1 cellular context compared by ENCODE assay signal in the genomic region with DNA sequence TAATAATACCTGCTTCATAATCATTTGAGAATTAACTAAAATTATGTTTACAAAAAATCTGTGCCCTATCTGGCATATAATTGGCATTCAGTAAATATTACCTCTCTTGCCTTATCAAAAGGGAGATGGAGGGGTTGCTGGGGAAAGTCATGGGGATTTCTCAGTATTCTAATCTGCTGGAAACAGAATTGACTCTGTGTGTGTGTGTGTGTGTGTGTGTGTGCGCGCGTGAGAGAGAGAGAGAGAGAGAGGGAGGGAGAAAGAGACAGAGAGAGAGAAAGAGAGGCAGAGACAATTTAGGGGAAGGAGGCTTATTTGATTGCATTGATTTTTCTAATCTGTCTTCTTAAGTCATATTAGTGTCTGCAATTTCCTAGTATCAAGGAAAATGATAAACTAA.
TF ChIP-seq lines count a peak whose summit lies in the region.

No MANE protein-coding gene starts in this region.

TF ChIP-seq in K562, 482 proteins besides CTCF, POLR2A, EP300 and RAD21 (continued from another document):
- no peak for TF ChIP-seq DIDO1 (tag; IDR thresholded peaks at IDR 0.05; ENCODE audit: low read depth)
- TF ChIP-seq NCOR1 (IDR thresholded peaks at IDR 0.05) = peak; percentile 84
- TF ChIP-seq, protein P1, sequence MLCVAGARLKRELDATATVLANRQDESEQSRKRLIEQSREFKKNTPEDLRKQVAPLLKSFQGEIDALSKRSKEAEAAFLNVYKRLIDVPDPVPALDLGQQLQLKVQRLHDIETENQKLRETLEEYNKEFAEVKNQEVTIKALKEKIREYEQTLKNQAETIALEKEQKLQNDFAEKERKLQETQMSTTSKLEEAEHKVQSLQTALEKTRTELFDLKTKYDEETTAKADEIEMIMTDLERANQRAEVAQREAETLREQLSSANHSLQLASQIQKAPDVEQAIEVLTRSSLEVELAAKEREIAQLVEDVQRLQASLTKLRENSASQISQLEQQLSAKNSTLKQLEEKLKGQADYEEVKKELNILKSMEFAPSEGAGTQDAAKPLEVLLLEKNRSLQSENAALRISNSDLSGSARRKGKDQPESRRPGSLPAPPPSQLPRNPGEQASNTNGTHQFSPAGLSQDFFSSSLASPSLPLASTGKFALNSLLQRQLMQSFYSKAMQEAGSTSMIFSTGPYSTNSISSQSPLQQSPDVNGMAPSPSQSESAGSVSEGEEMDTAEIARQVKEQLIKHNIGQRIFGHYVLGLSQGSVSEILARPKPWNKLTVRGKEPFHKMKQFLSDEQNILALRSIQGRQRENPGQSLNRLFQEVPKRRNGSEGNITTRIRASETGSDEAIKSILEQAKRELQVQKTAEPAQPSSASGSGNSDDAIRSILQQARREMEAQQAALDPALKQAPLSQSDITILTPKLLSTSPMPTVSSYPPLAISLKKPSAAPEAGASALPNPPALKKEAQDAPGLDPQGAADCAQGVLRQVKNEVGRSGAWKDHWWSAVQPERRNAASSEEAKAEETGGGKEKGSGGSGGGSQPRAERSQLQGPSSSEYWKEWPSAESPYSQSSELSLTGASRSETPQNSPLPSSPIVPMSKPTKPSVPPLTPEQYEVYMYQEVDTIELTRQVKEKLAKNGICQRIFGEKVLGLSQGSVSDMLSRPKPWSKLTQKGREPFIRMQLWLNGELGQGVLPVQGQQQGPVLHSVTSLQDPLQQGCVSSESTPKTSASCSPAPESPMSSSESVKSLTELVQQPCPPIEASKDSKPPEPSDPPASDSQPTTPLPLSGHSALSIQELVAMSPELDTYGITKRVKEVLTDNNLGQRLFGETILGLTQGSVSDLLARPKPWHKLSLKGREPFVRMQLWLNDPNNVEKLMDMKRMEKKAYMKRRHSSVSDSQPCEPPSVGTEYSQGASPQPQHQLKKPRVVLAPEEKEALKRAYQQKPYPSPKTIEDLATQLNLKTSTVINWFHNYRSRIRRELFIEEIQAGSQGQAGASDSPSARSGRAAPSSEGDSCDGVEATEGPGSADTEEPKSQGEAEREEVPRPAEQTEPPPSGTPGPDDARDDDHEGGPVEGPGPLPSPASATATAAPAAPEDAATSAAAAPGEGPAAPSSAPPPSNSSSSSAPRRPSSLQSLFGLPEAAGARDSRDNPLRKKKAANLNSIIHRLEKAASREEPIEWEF (CRISPR knock-in tag; IDR thresholded peaks at IDR 0.05) = no peak
- TF ChIP-seq DPF2 (IDR thresholded peaks at IDR 0.05) = peak; percentile 89
- peak; percentile 89 for TF ChIP-seq ELF4 (CRISPR knock-in tag; IDR thresholded peaks at IDR 0.05)
- TF ChIP-seq, protein P2, sequence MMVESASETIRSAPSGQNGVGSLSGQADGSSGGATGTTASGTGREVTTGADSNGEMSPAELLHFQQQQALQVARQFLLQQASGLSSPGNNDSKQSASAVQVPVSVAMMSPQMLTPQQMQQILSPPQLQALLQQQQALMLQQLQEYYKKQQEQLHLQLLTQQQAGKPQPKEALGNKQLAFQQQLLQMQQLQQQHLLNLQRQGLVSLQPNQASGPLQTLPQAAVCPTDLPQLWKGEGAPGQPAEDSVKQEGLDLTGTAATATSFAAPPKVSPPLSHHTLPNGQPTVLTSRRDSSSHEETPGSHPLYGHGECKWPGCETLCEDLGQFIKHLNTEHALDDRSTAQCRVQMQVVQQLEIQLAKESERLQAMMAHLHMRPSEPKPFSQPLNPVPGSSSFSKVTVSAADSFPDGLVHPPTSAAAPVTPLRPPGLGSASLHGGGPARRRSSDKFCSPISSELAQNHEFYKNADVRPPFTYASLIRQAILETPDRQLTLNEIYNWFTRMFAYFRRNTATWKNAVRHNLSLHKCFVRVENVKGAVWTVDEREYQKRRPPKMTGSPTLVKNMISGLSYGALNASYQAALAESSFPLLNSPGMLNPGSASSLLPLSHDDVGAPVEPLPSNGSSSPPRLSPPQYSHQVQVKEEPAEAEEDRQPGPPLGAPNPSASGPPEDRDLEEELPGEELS (CRISPR knock-in tag; IDR thresholded peaks at IDR 0.05; ENCODE audit: borderline replicate concordance) = no peak
- TF ChIP-seq, protein P3, sequence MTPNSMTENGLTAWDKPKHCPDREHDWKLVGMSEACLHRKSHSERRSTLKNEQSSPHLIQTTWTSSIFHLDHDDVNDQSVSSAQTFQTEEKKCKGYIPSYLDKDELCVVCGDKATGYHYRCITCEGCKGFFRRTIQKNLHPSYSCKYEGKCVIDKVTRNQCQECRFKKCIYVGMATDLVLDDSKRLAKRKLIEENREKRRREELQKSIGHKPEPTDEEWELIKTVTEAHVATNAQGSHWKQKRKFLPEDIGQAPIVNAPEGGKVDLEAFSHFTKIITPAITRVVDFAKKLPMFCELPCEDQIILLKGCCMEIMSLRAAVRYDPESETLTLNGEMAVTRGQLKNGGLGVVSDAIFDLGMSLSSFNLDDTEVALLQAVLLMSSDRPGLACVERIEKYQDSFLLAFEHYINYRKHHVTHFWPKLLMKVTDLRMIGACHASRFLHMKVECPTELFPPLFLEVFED (CRISPR knock-in tag; conservative IDR thresholded peaks at IDR 0.05) = peak; percentile 73; the same call in 1 of the 2 replicates
- TF ChIP-seq TFAM (CRISPR knock-in tag; conservative IDR thresholded peaks at IDR 0.05) = no peak
- TF ChIP-seq, protein P4, sequence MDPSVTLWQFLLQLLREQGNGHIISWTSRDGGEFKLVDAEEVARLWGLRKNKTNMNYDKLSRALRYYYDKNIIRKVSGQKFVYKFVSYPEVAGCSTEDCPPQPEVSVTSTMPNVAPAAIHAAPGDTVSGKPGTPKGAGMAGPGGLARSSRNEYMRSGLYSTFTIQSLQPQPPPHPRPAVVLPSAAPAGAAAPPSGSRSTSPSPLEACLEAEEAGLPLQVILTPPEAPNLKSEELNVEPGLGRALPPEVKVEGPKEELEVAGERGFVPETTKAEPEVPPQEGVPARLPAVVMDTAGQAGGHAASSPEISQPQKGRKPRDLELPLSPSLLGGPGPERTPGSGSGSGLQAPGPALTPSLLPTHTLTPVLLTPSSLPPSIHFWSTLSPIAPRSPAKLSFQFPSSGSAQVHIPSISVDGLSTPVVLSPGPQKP (CRISPR knock-in tag; IDR thresholded peaks at IDR 0.05) = no peak
- TF ChIP-seq, protein P5, sequence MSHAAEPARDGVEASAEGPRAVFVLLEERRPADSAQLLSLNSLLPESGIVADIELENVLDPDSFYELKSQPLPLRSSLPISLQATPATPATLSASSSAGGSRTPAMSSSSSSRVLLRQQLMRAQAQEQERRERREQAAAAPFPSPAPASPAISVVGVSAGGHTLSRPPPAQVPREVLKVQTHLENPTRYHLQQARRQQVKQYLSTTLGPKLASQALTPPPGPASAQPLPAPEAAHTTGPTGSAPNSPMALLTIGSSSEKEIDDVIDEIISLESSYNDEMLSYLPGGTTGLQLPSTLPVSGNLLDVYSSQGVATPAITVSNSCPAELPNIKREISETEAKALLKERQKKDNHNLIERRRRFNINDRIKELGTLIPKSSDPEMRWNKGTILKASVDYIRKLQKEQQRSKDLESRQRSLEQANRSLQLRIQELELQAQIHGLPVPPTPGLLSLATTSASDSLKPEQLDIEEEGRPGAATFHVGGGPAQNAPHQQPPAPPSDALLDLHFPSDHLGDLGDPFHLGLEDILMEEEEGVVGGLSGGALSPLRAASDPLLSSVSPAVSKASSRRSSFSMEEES (CRISPR knock-in tag; IDR thresholded peaks at IDR 0.05) = no peak
- peak; percentile 68; the same call in 1 of the 2 replicates for TF ChIP-seq PHB2 (IDR thresholded peaks at IDR 0.05; ENCODE audit: low read depth)
- TF ChIP-seq, protein P6, sequence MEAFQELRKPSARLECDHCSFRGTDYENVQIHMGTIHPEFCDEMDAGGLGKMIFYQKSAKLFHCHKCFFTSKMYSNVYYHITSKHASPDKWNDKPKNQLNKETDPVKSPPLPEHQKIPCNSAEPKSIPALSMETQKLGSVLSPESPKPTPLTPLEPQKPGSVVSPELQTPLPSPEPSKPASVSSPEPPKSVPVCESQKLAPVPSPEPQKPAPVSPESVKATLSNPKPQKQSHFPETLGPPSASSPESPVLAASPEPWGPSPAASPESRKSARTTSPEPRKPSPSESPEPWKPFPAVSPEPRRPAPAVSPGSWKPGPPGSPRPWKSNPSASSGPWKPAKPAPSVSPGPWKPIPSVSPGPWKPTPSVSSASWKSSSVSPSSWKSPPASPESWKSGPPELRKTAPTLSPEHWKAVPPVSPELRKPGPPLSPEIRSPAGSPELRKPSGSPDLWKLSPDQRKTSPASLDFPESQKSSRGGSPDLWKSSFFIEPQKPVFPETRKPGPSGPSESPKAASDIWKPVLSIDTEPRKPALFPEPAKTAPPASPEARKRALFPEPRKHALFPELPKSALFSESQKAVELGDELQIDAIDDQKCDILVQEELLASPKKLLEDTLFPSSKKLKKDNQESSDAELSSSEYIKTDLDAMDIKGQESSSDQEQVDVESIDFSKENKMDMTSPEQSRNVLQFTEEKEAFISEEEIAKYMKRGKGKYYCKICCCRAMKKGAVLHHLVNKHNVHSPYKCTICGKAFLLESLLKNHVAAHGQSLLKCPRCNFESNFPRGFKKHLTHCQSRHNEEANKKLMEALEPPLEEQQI (IDR thresholded peaks at IDR 0.05) = peak; percentile 50; the same call in 1 of the 2 replicates
- peak; percentile 56; the same call in 1 of the 2 replicates for TF ChIP-seq HLTF (IDR thresholded peaks at IDR 0.05)
